14 cellular contexts compared by ENCODE assay signal in the genomic region with DNA sequence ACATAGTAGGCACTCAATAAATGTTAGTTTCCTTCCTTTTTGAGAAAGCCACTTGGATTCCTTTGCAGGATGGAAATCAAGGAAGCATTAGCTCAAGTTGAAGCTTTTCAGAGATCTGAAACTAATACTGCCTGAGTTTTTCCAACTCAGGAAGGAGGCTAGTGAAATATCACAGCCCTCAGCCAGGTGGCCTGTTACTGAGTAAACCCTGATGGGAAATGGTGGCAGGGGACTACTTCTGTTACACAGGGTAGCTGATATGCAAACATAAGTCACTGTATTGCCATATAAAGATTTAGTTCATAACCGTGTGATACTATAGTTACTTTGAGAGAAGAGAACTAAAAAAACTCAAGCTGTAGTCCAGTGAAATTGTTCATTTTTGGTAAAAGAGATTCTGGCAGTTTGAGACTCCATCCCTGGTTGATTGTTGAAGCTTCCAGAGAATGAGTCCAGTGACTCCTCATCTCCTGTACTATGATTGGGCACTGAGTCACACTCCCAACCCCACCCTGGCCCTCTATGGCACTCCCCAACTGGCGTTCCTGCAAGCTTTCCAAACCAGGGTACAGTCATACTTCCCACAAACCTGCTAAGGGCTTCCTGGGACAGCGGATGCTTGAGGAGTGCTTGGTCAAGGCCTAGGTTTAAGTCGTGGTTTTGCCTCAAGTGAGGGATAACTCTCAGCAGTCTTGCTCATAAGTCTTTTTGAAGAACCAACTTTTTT.
DNase-seq lines count a peak whose midpoint lies in the region; ATAC-seq, FAIRE-seq and TF ChIP-seq lines count a peak whose summit lies in the region.
"Had no signal": no experiment of that assay in that cellular context is flagged by ENCODE, and none has a peak within 500 bp of the region (broad histone marks: within the 10 kb centered on the region; RNA-seq: fewer than 3 reads in every experiment).

No MANE protein-coding gene starts in this region.

- H3K36me3 ChIP-seq in mammary epithelial cell (ENCODE audit: insufficient read depth, low read length) (no peaks in the 10 kb centered on the region), pancreas (no peaks in the 10 kb centered on the region)
- H3K36me3 ChIP-seq: HAP-1, SJCRH30 had no signal

- DNase-seq in GM03348 (ENCODE audit: low spot score) (peak; percentile 70), MV-4-11 (lab: John Stamatoyannopoulos, UW) (peak; percentile 3), mammary epithelial cell (peak; percentile 93), pancreas (peak in 3 of 6 donors; percentile 26 to 40 (median 30)), GM13977 (ENCODE audit: low spot score) (no peak), SIG-M5 (lab: John Stamatoyannopoulos, UW) (no peak), substantia nigra (lab: John Stamatoyannopoulos, UW) (no peak)
- no peak for DNase-seq in activated naive CD4-positive, alpha-beta T cell (lab: John Stamatoyannopoulos, UW)
- DNase-seq: activated CD4-positive, alpha-beta memory T cell treated with anti-CD3 and anti-CD28 coated beads, Interleukin-2, amount 10 ng/mL, durations not matched to agents 7 days and 5 days; activated naive CD8-positive, alpha-beta T cell treated with anti-CD3 and anti-CD28 coated beads, Interleukin-2, amount 50 U/mL, for 24 hours; DMS153; NCI-H1930; SJCRH30 had no signal

- H3K4me2 ChIP-seq in mammary epithelial cell (ENCODE audit: insufficient read depth, low read depth, low read length) = peak overlapping the region; percentile 5

- dilution Hi-C loops in mammary epithelial cell (cut with HindIII; ENCODE audit: low sequenced_read_pairs) = loop anchor here (5.0 kb wide), 1 partner anchor 66 kb away; no protein-coding TSS in a partner anchor

- H3K9me3 ChIP-seq in mammary epithelial cell (replicated peaks; ENCODE audit: insufficient read depth, low read length) (no peaks in the 10 kb centered on the region), pancreas (no peaks in the 10 kb centered on the region)
- H3K9me3 ChIP-seq: HAP-1, SJCRH30 had no signal

- WGBS in mammary epithelial cell (ENCODE audit: low coverage, missing lambda C conversion rate) = 18% methylated on average over 4 of the region's 4 CpGs
- WGBS in pancreas, 2 donors = 60 to 82% methylated on average over 4 of the region's 4 CpGs

- FAIRE-seq in pancreas (lab: Jason Lieb, UNC) = no peak

- H3K9ac ChIP-seq in mammary epithelial cell (ENCODE audit: insufficient read depth, low read length) = no peak overlapping the region

- TF ChIP-seq CTCF in mammary epithelial cell (conservative IDR thresholded peaks at IDR 0.05 in 1 of 2, IDR thresholded peaks at IDR 0.05 in 1 of 2; ENCODE audit: extremely low read depth in 1 of 2, insufficient read depth in 1 of 2, low read depth in 1 of 2, low read length in 2 of 2) = no peak
- TF ChIP-seq CTCF in pancreas (IDR thresholded peaks at IDR 0.05) = no peak
- no peak for TF ChIP-seq CTCF in GM13977 (IDR thresholded peaks at IDR 0.05; ENCODE audit: extremely low read depth, insufficient read depth, missing control alignments)

- H3K79me2 ChIP-seq in mammary epithelial cell (ENCODE audit: insufficient read depth, low read length) = no peaks in the 10 kb centered on the region

- peaks cover 20% of the 10 kb centered on the region for H3K4me1 ChIP-seq in mammary epithelial cell (ENCODE audit: insufficient read depth, low read length)
- H3K4me1 ChIP-seq in pancreas = peaks cover 0 to 5% (median 0%) of the 10 kb centered on the region in 3 donors
- H3K4me1 ChIP-seq: HAP-1 had no signal

- ATAC-seq in pancreas = peak in 3 of 4 donors; percentile 57 to 67 (median 61)
- ATAC-seq: activated naive CD8-positive, alpha-beta T cell treated with anti-CD3 and anti-CD28 coated beads, Interleukin-2, amount 50 U/mL, for 24 hours had no signal

- no peaks in the 10 kb centered on the region for H4K20me1 ChIP-seq in mammary epithelial cell (ENCODE audit: insufficient read depth, low read length)

- H3K4me3 ChIP-seq in mammary epithelial cell (replicated peaks in 1 of 3; ENCODE audit: insufficient read depth in 1 of 3, low read depth in 2 of 3, low read length in 3 of 3) (no peak overlapping the region), pancreas (no peak overlapping the region)
- H3K4me3 ChIP-seq: HAP-1, SJCRH30 had no signal

- H3K27me3 ChIP-seq in mammary epithelial cell (ENCODE audit: insufficient read depth, low read length) = no peaks in the 10 kb centered on the region
- peaks cover 0 to 10% (median 0%) of the 10 kb centered on the region in 4 donors for H3K27me3 ChIP-seq in pancreas
- H3K27me3 ChIP-seq: SJCRH30 had no signal

- CTCF ChIA-PET in mammary epithelial cell (lab: Charles Lee; ENCODE audit: low non-redundant PET) = interaction anchor here (0.7 to 1.2 kb wide), 2 partner anchors 14 to 256 kb away, joined by 4 to 5 read pairs; no protein-coding TSS in a partner anchor

- in situ Hi-C loops in mammary epithelial cell (cut with MboI; ENCODE audit: low sequenced_read_pairs in 2 of 2) (no loop called here), GM13977 (cut with MboI; ENCODE audit: low pct_unique_long_range_greater_than_20kb, low sequenced_read_pairs, unreplicated experiment) (no loop called here)

- TSS peak; percentile 92 for BruUV-seq in mammary epithelial cell (replicated peaks; lab: Mats Ljungman, UMichigan)

- H3K27ac ChIP-seq in mammary epithelial cell (ENCODE audit: insufficient read depth, low read depth, low read length) (peak overlapping the region; percentile 91), pancreas (no peak overlapping the region), substantia nigra (ENCODE audit: low read depth, low read length, poor library complexity, severe bottlenecking) (no peak overlapping the region)
- H3K27ac ChIP-seq: SJCRH30 had no signal

- intact Hi-C loops in mammary epithelial cell (cut with micrococcal nuclease) = loop anchor here (2.0 kb wide), 1 partner anchor 78 kb away; no protein-coding TSS in a partner anchor
- intact Hi-C loops in pancreas (cut with DNase I) = no loop called here

- peak overlapping the region; percentile 68 for H2AFZ ChIP-seq in mammary epithelial cell (ENCODE audit: low read depth, low read length)

Comparison
In these comparisons a context has a peak if more than half of its experiments do, and no peak if none do; other contexts are left out.
1. DNase-seq: peak in GM03348 (single experiment), MV-4-11 (single experiment) and mammary epithelial cell (single experiment); none in GM13977 (single experiment), SIG-M5 (single experiment), activated naive CD4-positive, alpha-beta T cell (0 of 4) and substantia nigra (0 of 49).